ENCODE assay signal across 8 cellular contexts in the genomic region with DNA sequence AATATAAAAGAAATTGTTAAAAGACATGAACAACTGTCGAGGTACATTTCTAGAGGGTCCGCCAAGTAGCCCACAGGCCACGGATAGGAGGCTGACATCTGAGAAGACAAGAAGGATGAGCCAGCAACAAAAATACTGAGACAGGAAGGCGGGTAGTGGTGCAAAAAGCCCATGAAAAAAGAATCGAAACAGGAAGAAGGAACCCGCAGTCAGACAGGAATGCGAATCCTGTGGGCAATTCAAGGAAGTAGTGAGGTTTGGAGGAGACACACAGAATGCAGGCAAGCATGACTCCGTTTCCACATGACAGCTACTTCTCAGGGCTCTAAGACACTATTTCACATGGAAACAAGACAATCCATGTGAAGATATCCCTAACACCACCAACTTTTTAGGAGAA.
DNase-seq lines count a peak whose midpoint lies in the region; ATAC-seq and TF ChIP-seq lines count a peak whose summit lies in the region.

No MANE protein-coding gene starts in this region.

- DNase-seq in EL = peak; percentile 24
- peak; percentile 95 for DNase-seq in SIG-M5 treated with dmso at 0.1 percent for 504 hours (lab: John Stamatoyannopoulos, UW; ENCODE audit: unreplicated experiment)
- no peak for DNase-seq in BE2C
- no peak for DNase-seq in epidermal melanocyte (ENCODE audit: insufficient read length, low spot score)
- DNase-seq in G401 (ENCODE audit: low spot score) = no peak

- H3K4me3 ChIP-seq in BE2C (ENCODE audit: low read depth, low read length) = no peak overlapping the region

- H3K4me1 ChIP-seq in BE2C = peaks cover 5% of the 10 kb centered on the region

- no peak for TF ChIP-seq CTCF in BE2C (IDR thresholded peaks at IDR 0.05; ENCODE audit: low read depth, low read length)

- H3K27me3 ChIP-seq in layer of hippocampus (ENCODE audit: control insufficient read depth, insufficient read depth, low read length) = no peaks in the 10 kb centered on the region
- no peaks in the 10 kb centered on the region for H3K27me3 ChIP-seq in BE2C

- H3K36me3 ChIP-seq in BE2C = no peaks in the 10 kb centered on the region

- ATAC-seq in HG02678 (IDR thresholded peaks at IDR 0.05; ENCODE audit: unreplicated experiment) (peak; percentile 34), GM18520 (IDR thresholded peaks at IDR 0.05; ENCODE audit: unreplicated experiment) (no peak)

- no peaks in the 10 kb centered on the region for H3K9me3 ChIP-seq in BE2C

- H3K27ac ChIP-seq in layer of hippocampus (ENCODE audit: low read depth, low read length) = peak overlapping the region; percentile 58

- in situ Hi-C loops in G401 (cut with HindIII; ENCODE audit: low sequenced_read_pairs) = no loop called here

Comparison
In these comparisons a context has a peak if more than half of its experiments do, and no peak if none do; other contexts are left out.
1. DNase-seq: peak in EL (single experiment) and SIG-M5 treated with dmso at 0.1 percent for 504 hours (single experiment); none in BE2C (single experiment), epidermal melanocyte (single experiment) and G401 (single experiment).